Comparison of ENCODE assay signal across 16 cellular contexts in the genomic region with DNA sequence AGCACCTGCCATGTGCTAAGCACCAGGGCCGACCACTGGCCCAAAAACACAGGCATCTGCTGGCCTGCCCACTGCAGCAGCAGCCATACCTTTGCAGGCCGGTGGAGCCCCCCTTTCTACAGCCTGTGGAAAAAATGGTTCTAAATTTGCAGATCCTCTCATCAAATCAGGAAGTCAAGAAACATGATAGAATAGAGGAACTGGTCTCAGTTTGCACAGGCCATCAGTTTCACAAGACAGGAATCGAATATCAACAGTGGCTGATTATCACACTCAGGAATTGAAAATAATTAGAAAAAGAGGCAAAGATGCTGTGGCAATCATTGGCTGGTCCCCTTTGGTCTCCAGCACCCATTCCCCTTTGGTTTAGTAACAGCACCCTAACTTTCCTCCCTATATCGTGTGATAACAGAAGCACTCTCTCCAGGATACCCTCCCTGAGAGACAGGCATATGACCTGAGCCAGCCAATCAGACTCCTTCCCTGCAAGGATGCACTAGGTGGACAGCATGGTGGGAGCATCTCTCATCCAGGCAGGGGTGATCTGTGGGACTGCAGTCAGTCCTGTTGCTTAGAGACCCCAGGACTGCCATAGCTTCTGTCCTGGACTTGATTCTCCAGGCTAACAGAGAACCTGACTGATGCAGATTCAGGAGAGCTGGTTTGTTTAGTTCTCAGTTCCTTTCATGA. TPM values are rescaled to one million over a fixed set of nuclear protein-coding genes. Genes with fewer than 3 reads are reported as not detected.
A peak's percentile ranks its signal among the peaks of the same experiment; 100 is the strongest.
DNase-seq lines count a peak whose midpoint lies in the region; ATAC-seq and TF ChIP-seq lines count a peak whose summit lies in the region.
"Had no signal": no experiment of that assay in that cellular context is flagged by ENCODE, and none has a peak within 500 bp of the region (broad histone marks: within the 10 kb centered on the region; RNA-seq: fewer than 3 reads in every experiment).

No MANE protein-coding gene starts in this region.

- DNase-seq in AML-193 (lab: John Stamatoyannopoulos, UW) (peak; percentile 76 to 81), HL-60 (ENCODE audit: low read depth in 1 of 2, low spot score in 1 of 2) (peak in 1 of 2 experiments; percentile 61), RWPE2 (ENCODE audit: low spot score) (no peak), esophagus squamous epithelium (lab: John Stamatoyannopoulos, UW) (no peak), putamen (ENCODE audit: low spot score) (no peak), T-helper 2 cell (no peak), hepatic stellate cell (ENCODE audit: low spot score) (no peak), uterus (no peak)
- DNase-seq: activated CD8-positive, alpha-beta memory T cell treated with anti-CD3 and anti-CD28 coated beads, Interleukin-2, amount 50 U/mL, for 4 hours; dorsolateral prefrontal cortex; foreskin melanocyte; MM.1S; NCI-H526 treated with DMSO at 0.1 percent for 48 hours; small intestine; upper lobe of left lung had no signal

- 67 to 73% methylated on average over 4 of the region's 4 CpGs for WGBS in esophagus squamous epithelium, 2 donors

- TF ChIP-seq CTCF in HL-60 (IDR thresholded peaks at IDR 0.05; ENCODE audit: insufficient read depth, low read length) (no peak), RWPE2 (IDR thresholded peaks at IDR 0.05; ENCODE audit: poor library complexity, severe bottlenecking) (no peak), esophagus squamous epithelium (IDR thresholded peaks at IDR 0.05) (no peak), uterus (IDR thresholded peaks at IDR 0.05) (no peak)

- H3K4me1 ChIP-seq in RWPE2 (ENCODE audit: insufficient read depth, poor library complexity, severe bottlenecking) (peaks cover 33% of the 10 kb centered on the region), esophagus squamous epithelium (peaks cover 38 to 75% (median 44%) of the 10 kb centered on the region in 3 donors), uterus (no peaks in the 10 kb centered on the region)

- TF ChIP-seq POLR2A in esophagus squamous epithelium (IDR thresholded peaks at IDR 0.05), result no peak
- no peak for TF ChIP-seq POLR2A in uterus (IDR thresholded peaks at IDR 0.05)

- peaks cover 7% of the 10 kb centered on the region for H3K27me3 ChIP-seq in HL-60 (ENCODE audit: insufficient read depth, poor library complexity, severe bottlenecking)
- H3K27me3 ChIP-seq in RWPE2 (ENCODE audit: insufficient read depth, poor library complexity, severe bottlenecking), result no peaks in the 10 kb centered on the region
- peaks cover 0 to 17% (median 0%) of the 10 kb centered on the region in 4 donors for H3K27me3 ChIP-seq in esophagus squamous epithelium
- H3K27me3 ChIP-seq in uterus, result no peaks in the 10 kb centered on the region
- H3K27me3 ChIP-seq: upper lobe of left lung had no signal

- H3K9me3 ChIP-seq in RWPE2 (ENCODE audit: severe bottlenecking), result no peaks in the 10 kb centered on the region
- H3K9me3 ChIP-seq in esophagus squamous epithelium, result no peaks in the 10 kb centered on the region
- H3K9me3 ChIP-seq in uterus, result no peaks in the 10 kb centered on the region
- H3K9me3 ChIP-seq: upper lobe of left lung had no signal

- H3K4me3 ChIP-seq in HL-60 (replicated peaks; ENCODE audit: insufficient read depth, low read length) (no peak overlapping the region), RWPE2 (ENCODE audit: severe bottlenecking) (no peak overlapping the region), esophagus squamous epithelium (no peak overlapping the region), uterus (no peak overlapping the region)
- H3K4me3 ChIP-seq: dorsolateral prefrontal cortex, upper lobe of left lung had no signal

- intact Hi-C loops in esophagus squamous epithelium (cut with DNase I) (no loop called here), uterus (cut with DNase I; ENCODE audit: low total_unique reads) (no loop called here)

- 0 out of 2 replicates have a peak, but pooled peaks cover 9% of the 10 kb centered on the region for H3K36me3 ChIP-seq in RWPE2 (ENCODE audit: low read depth)
- H3K36me3 ChIP-seq in esophagus squamous epithelium, result no peaks in the 10 kb centered on the region
- no peaks in the 10 kb centered on the region for H3K36me3 ChIP-seq in uterus
- H3K36me3 ChIP-seq: upper lobe of left lung had no signal

- no peak for ATAC-seq in RWPE2 (ENCODE audit: low read depth)

- H3K27ac ChIP-seq in HL-60 (replicated peaks), result peak overlapping the region; percentile 47
- H3K27ac ChIP-seq in RWPE2 (ENCODE audit: poor library complexity, severe bottlenecking), result peak overlapping the region; percentile 19
- peak overlapping the region; percentile 69 to 85 (median 82) for H3K27ac ChIP-seq in esophagus squamous epithelium
- H3K27ac ChIP-seq in uterus, result no peak overlapping the region

RNA-seq across cellular contexts. Expression of gene PAK6, which starts 3.5 kb away (rescaled TPM):
- total RNA-seq in esophagus squamous epithelium, result 10 to 100 TPM; 31.5 to 53.5 (median 37.2) TPM
- total RNA-seq in uterus, result 1 to 10 TPM in 3 of 4 donors, not detected in 1; 2.3 to 5.0 (median 3.3) TPM

RNA-seq across cellular contexts. Expression of gene ANKRD63, which starts 47.5 kb away (rescaled TPM):
- total RNA-seq in esophagus squamous epithelium (not detected), uterus (under 1 TPM in 2 of 4 donors, not detected in 2; 0.28 to 0.52 TPM)
- total RNA-seq: kidney epithelial cell had no signal

Comparison
In these comparisons a context has a peak if more than half of its experiments do, and no peak if none do; other contexts are left out.
1. DNase-seq: peak in AML-193 (2 of 2); none in RWPE2 (single experiment), esophagus squamous epithelium (single experiment), putamen (single experiment), T-helper 2 cell (0 of 5), hepatic stellate cell (single experiment) and uterus (0 of 2).
2. H3K27ac ChIP-seq: peak in HL-60 (single experiment), RWPE2 (single experiment) and esophagus squamous epithelium (4 of 4); none in uterus (0 of 2).
3. RNA of gene PAK6, which starts 3.5 kb away (total RNA-seq): 31.5 to 53.5 TPM in esophagus squamous epithelium; 2.3 to 5.0 TPM in uterus; every median in the first group is over 4 times any median in the second.